Comparison of ENCODE assay signal across 22 cellular contexts in the genomic region with DNA sequence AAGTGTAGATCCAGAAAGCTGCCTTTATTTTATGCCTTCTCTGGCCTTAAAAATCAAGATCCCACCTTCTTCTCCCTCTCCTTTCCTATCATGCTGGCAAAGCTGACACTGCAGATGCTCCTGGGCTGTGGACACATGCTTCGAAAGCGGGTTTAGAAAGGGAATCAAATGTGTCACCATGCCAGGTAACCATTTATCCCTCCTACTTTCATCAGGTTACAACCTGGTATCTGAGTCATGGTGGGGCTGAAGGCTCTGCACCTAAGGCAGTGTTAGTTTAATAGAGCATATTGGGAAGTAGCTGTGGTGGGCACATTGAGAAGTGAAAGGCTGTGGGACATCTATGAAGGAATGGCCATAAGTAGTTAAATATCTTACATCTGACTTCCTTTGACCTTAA.
DNase-seq lines count a peak whose midpoint lies in the region; ATAC-seq and TF ChIP-seq lines count a peak whose summit lies in the region.
"Had no signal": no experiment of that assay in that cellular context is flagged by ENCODE, and none has a peak within 500 bp of the region (broad histone marks: within the 10 kb centered on the region; RNA-seq: fewer than 3 reads in every experiment).

No MANE protein-coding gene starts in this region.

- H3K9me3 Mint-ChIP-seq in GM23338 = no peaks in the 10 kb centered on the region
- H3K9me3 Mint-ChIP-seq in chondrocyte (ENCODE audit: low read depth) = peaks cover 3% of the 10 kb centered on the region
- H3K9me3 Mint-ChIP-seq: CD4-positive, alpha-beta T cell had no signal

- no peaks in the 10 kb centered on the region for H3K9me3 ChIP-seq in gastroesophageal sphincter
- H3K9me3 ChIP-seq in smooth muscle cell (replicated peaks; ENCODE audit: low read depth) = no peaks in the 10 kb centered on the region
- H3K9me3 ChIP-seq: BLaER1 treated with 17β-estradiol and CSF1 and Interleukin-3, amounts not matched to agents 10 nM and 100 nM had no signal

- 100% methylated on average over 1 to 2 of the region's 2 CpGs for WGBS in gastroesophageal sphincter (ENCODE audit: low coverage in 1 of 2), 2 donors
- WGBS in smooth muscle cell (ENCODE audit: low lambda C conversion rate) = 84% methylated on average over 2 of the region's 2 CpGs

- no peaks in the 10 kb centered on the region for H3K79me2 ChIP-seq in GM23338 (replicated peaks; ENCODE audit: insufficient read depth)
- H3K79me2 ChIP-seq in smooth muscle cell (ENCODE audit: low read depth) = no peaks in the 10 kb centered on the region

- no peaks in the 10 kb centered on the region for H3K36me3 ChIP-seq in GM23338 (ENCODE audit: insufficient read depth)
- no peaks in the 10 kb centered on the region for H3K36me3 ChIP-seq in gastroesophageal sphincter
- H3K36me3 ChIP-seq in smooth muscle cell (ENCODE audit: low read depth) = no peaks in the 10 kb centered on the region
- H3K36me3 ChIP-seq: BLaER1 treated with 17β-estradiol and CSF1 and Interleukin-3, amounts not matched to agents 10 nM and 100 nM had no signal

- H3K4me2 ChIP-seq in GM23338 (no peak overlapping the region), smooth muscle cell (no peak overlapping the region)
- H3K4me2 ChIP-seq: KMS-11 had no signal

- H3K4me3 ChIP-seq in GM23338 (no peak overlapping the region), gastroesophageal sphincter (no peak overlapping the region), smooth muscle cell (no peak overlapping the region)
- H3K4me3 ChIP-seq: BLaER1 treated with 17β-estradiol and CSF1 and Interleukin-3, amounts not matched to agents 10 nM and 100 nM had no signal

- H3K9me2 ChIP-seq in GM23338 (ENCODE audit: insufficient read depth) = no peaks in the 10 kb centered on the region

- no peaks in the 10 kb centered on the region for H4K20me1 ChIP-seq in GM23338 (replicated peaks; ENCODE audit: insufficient read depth)
- no peaks in the 10 kb centered on the region for H4K20me1 ChIP-seq in smooth muscle cell (ENCODE audit: low read depth)
- H4K20me1 ChIP-seq: BLaER1 treated with 17β-estradiol and CSF1 and Interleukin-3, amounts not matched to agents 10 nM and 100 nM had no signal

- no peaks in the 10 kb centered on the region for H3K36me3 Mint-ChIP-seq in GM23338 (ENCODE audit: low read depth)
- H3K36me3 Mint-ChIP-seq in chondrocyte (ENCODE audit: low read depth) = no peaks in the 10 kb centered on the region
- H3K36me3 Mint-ChIP-seq: IgD-negative memory B cell had no signal

- H2AFZ ChIP-seq in GM23338 (peak overlapping the region; percentile 78; the same call in 1 of the 2 replicates), smooth muscle cell (ENCODE audit: low read depth) (no peak overlapping the region)

- DNase-seq in GM23338 (ENCODE audit: low spot score) (no peak), chondrocyte (ENCODE audit: low spot score) (no peak), smooth muscle cell (lab: John Stamatoyannopoulos, UW; ENCODE audit: unreplicated experiment) (no peak), GM10248 (ENCODE audit: extremely low spot score) (no peak)
- DNase-seq in activated CD4-positive, alpha-beta T cell treated with anti-CD3 and anti-CD28 coated beads, Interleukin-2, amount 50 U/mL, for 4 hours = no peak
- DNase-seq: AML-193; CD4-positive, alpha-beta T cell; DMS79; EL; GF-D8; HCEC 1CT; MM.1S; NCI-H2029; NCI-H446 treated with DMSO at 0.1 percent for 48 hours; NCI-H526 treated with DMSO at 0.1 percent for 48 hours; SHP77 treated with DMSO at 0.1 percent for 48 hours had no signal

- ATAC-seq in GM23338 (no peak), gastroesophageal sphincter (no peak), HG02884 (IDR thresholded peaks at IDR 0.05; ENCODE audit: unreplicated experiment) (no peak)
- ATAC-seq: Panc1 had no signal

- no peak overlapping the region for H3K27ac ChIP-seq in GM23338 (ENCODE audit: low read depth)
- H3K27ac ChIP-seq in gastroesophageal sphincter = peak overlapping the region; percentile 39 to 84 (median 82)
- peak overlapping the region; percentile 92 for H3K27ac ChIP-seq in smooth muscle cell (ENCODE audit: low read depth)
- H3K27ac ChIP-seq: KMS-11 had no signal

- H3K27ac Mint-ChIP-seq in GM23338 = peak overlapping the region; percentile 7; the same call in 1 of the 2 replicates
- H3K27ac Mint-ChIP-seq in chondrocyte (ENCODE audit: unreplicated experiment) = peak overlapping the region; percentile 27
- H3K27ac Mint-ChIP-seq: CD4-positive, alpha-beta T cell had no signal

- H3F3A ChIP-seq in GM23338 (replicated peaks; ENCODE audit: low read depth) (no peaks in the 10 kb centered on the region), smooth muscle cell (ENCODE audit: low read depth) (peaks cover 20% of the 10 kb centered on the region)

- no peaks in the 10 kb centered on the region for H3K4me1 Mint-ChIP-seq in GM23338
- peaks cover 29% of the 10 kb centered on the region for H3K4me1 Mint-ChIP-seq in chondrocyte (ENCODE audit: low read depth)
- H3K4me1 Mint-ChIP-seq: IgD-negative memory B cell had no signal

- H3K27me3 Mint-ChIP-seq in GM23338 (ENCODE audit: insufficient read depth, low read depth, poor library complexity) (no peaks in the 10 kb centered on the region), chondrocyte (ENCODE audit: low read depth) (no peaks in the 10 kb centered on the region)
- H3K27me3 Mint-ChIP-seq: CD4-positive, alpha-beta T cell; IgD-negative memory B cell had no signal

- TF ChIP-seq CTCF in GM23338 (conservative IDR thresholded peaks at IDR 0.05; ENCODE audit: low read depth in 2 of 2) = no peak
- TF ChIP-seq CTCF in chondrocyte (IDR thresholded peaks at IDR 0.05) = no peak
- TF ChIP-seq CTCF in gastroesophageal sphincter (IDR thresholded peaks at IDR 0.05) = no peak
- TF ChIP-seq CTCF in smooth muscle cell (IDR thresholded peaks at IDR 0.05; ENCODE audit: borderline replicate concordance, insufficient read depth, poor library complexity, severe bottlenecking) = no peak
- TF ChIP-seq CTCF in GM10248 (IDR thresholded peaks at IDR 0.05; ENCODE audit: control extremely low read depth, extremely low read depth, low read depth, missing control alignments) = no peak

- H3K9ac ChIP-seq in smooth muscle cell (ENCODE audit: low read depth) = no peak overlapping the region
- H3K9ac ChIP-seq: BLaER1 treated with 17β-estradiol and CSF1 and Interleukin-3, amounts not matched to agents 10 nM and 100 nM; KMS-11 had no signal

- no peak for TF ChIP-seq POLR2A in gastroesophageal sphincter (IDR thresholded peaks at IDR 0.05)

- no peak overlapping the region for H3K4me3 Mint-ChIP-seq in GM23338
- H3K4me3 Mint-ChIP-seq in chondrocyte (ENCODE audit: unreplicated experiment) = no peak overlapping the region
- H3K4me3 Mint-ChIP-seq: CD4-positive, alpha-beta T cell; IgD-negative memory B cell had no signal

- H3K27me3 ChIP-seq in GM23338 (ENCODE audit: insufficient read depth) (no peaks in the 10 kb centered on the region), gastroesophageal sphincter (no peaks in the 10 kb centered on the region), smooth muscle cell (ENCODE audit: low read depth) (no peaks in the 10 kb centered on the region)
- H3K27me3 ChIP-seq: BLaER1 treated with 17β-estradiol and CSF1 and Interleukin-3, amounts not matched to agents 10 nM and 100 nM had no signal

- no peaks in the 10 kb centered on the region for H3K4me1 ChIP-seq in GM23338 (ENCODE audit: insufficient read depth)
- peaks cover 0 to 47% (median 7%) of the 10 kb centered on the region in 3 donors for H3K4me1 ChIP-seq in gastroesophageal sphincter
- H3K4me1 ChIP-seq in smooth muscle cell (ENCODE audit: low read depth) = no peaks in the 10 kb centered on the region

- TF ChIP-seq EP300 in gastroesophageal sphincter (IDR thresholded peaks at IDR 0.05) = no peak

- POLR2A ChIA-PET in GM10248 (lab: Yijun Ruan, JAX) = no interaction called here

- CTCF ChIA-PET in GM10248 (lab: Yijun Ruan, JAX) = interaction anchor here (1.0 to 1.6 kb wide), 3 partner anchors 10 to 325 kb away, joined by 3 to 6 read pairs (median 3); no protein-coding TSS in a partner anchor

TF ChIP-seq in GM23338, 12 proteins besides CTCF, POLR2A, EP300 and RAD21 (continues in another document):
- TF ChIP-seq ZNF114 (CRISPR knock-in tag; IDR thresholded peaks at IDR 0.05) = no peak
- TF ChIP-seq JUNB (IDR thresholded peaks at IDR 0.05; ENCODE audit: unreplicated experiment) = no peak
- TF ChIP-seq STAT1 (IDR thresholded peaks at IDR 0.05; ENCODE audit: unreplicated experiment) = no peak
- TF ChIP-seq EZH2phosphoT487 (IDR thresholded peaks at IDR 0.05; ENCODE audit: unreplicated experiment) = no peak
- TF ChIP-seq NANOG (IDR thresholded peaks at IDR 0.05; ENCODE audit: borderline replicate concordance) = no peak
